Comparison of ENCODE assay signal across 18 cellular contexts in the genomic region with DNA sequence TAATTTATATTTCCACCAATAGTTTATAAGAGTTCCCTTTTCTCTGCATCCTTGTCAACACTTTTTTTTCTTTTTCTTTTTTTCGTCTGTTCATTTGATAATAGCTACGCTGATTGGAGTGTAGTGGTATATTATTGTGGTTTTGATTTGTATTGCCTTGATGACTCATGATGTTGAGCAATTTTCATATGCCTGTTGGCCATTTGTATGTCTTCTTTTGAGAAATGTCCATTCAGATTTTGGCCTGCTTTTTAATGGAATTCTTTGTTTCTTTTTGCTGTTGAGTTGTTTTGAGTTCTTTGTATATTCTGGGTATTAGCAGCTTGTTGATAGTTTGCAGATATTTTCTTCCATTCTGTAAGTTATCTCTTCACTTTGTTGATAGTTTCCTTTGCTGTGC.
DNase-seq lines count a peak whose midpoint lies in the region; ATAC-seq and TF ChIP-seq lines count a peak whose summit lies in the region.
"Had no signal": no experiment of that assay in that cellular context is flagged by ENCODE, and none has a peak within 500 bp of the region (broad histone marks: within the 10 kb centered on the region; RNA-seq: fewer than 3 reads in every experiment).

No MANE protein-coding gene starts in this region.

- H2BK15ac ChIP-seq in mesenchymal stem cell (ENCODE audit: low read depth, poor library complexity, severe bottlenecking), result no peak overlapping the region

- no peak overlapping the region for H4K91ac ChIP-seq in mesenchymal stem cell (ENCODE audit: low read length)

- H3K23ac ChIP-seq in mesenchymal stem cell (ENCODE audit: low read length in 2 of 2), result no peak overlapping the region

- H3K27ac Mint-ChIP-seq in T-cell, result no peak overlapping the region
- H3K27ac Mint-ChIP-seq: mesothelial cell of epicardium had no signal

- no peaks in the 10 kb centered on the region for H3K36me3 Mint-ChIP-seq in T-cell
- H3K36me3 Mint-ChIP-seq: mesothelial cell of epicardium had no signal

- no peak overlapping the region for H2AK5ac ChIP-seq in mesenchymal stem cell (ENCODE audit: low read length, severe bottlenecking)

- no peak overlapping the region for H3K4ac ChIP-seq in mesenchymal stem cell (ENCODE audit: low read depth in 1 of 2, low read length in 2 of 2)

- H3K14ac ChIP-seq in mesenchymal stem cell (ENCODE audit: low read length in 2 of 2), result no peak overlapping the region

- H3K27me3 ChIP-seq in GM23248 (replicated peaks; ENCODE audit: insufficient read depth) (no peaks in the 10 kb centered on the region), PC-3 (ENCODE audit: low read length) (no peaks in the 10 kb centered on the region), mesenchymal stem cell (ENCODE audit: control insufficient read depth in 1 of 2, insufficient read depth in 1 of 2, low read length in 2 of 2) (no peaks in the 10 kb centered on the region), gastrocnemius medialis (no peaks in the 10 kb centered on the region)
- H3K27me3 ChIP-seq: ascending aorta had no signal

- in situ Hi-C loops in GM23248 (cut with MboI) (no loop called here), gastrocnemius medialis (cut with MboI; ENCODE audit: low sequenced_read_pairs in 4 of 4) (no loop called here)

- peaks cover 0 to 2% of the 10 kb centered on the region in 2 donors for H3K27me3 Mint-ChIP-seq in T-cell

- H3K18ac ChIP-seq in mesenchymal stem cell (ENCODE audit: low read depth in 1 of 2, low read length in 2 of 2), result no peak overlapping the region

- H3K9me2 ChIP-seq in GM23248 (ENCODE audit: insufficient read depth) (no peaks in the 10 kb centered on the region), PC-3 (replicated peaks; ENCODE audit: low read length) (no peaks in the 10 kb centered on the region)

- intact Hi-C loops in PC-3 (cut with micrococcal nuclease), result no loop called here
- intact Hi-C loops in gastrocnemius medialis (cut with DNase I; ENCODE audit: low total_unique reads), result no loop called here

- H3K4me2 ChIP-seq in GM23248 (ENCODE audit: unreplicated experiment) (no peak overlapping the region), PC-3 (ENCODE audit: low read length) (0 out of 2 replicates have a peak overlapping the region, but pooled peaks have one; percentile 5), mesenchymal stem cell (ENCODE audit: low read length, poor library complexity, severe bottlenecking) (no peak overlapping the region)

- no peak overlapping the region for H2BK12ac ChIP-seq in mesenchymal stem cell (ENCODE audit: low read length in 2 of 2)

- H3K4me3 ChIP-seq in GM23248 (no peak overlapping the region), PC-3 (ENCODE audit: low read length) (no peak overlapping the region), choroid plexus epithelial cell (ENCODE audit: low read depth, low read length) (no peak overlapping the region), mesenchymal stem cell (ENCODE audit: insufficient read depth in 1 of 2, low read depth in 1 of 2, low read length in 2 of 2) (no peak overlapping the region), gastrocnemius medialis (no peak overlapping the region)
- H3K4me3 ChIP-seq: ascending aorta, thoracic aorta had no signal

- no peak overlapping the region for H2AFZ ChIP-seq in GM23248
- no peak overlapping the region for H2AFZ ChIP-seq in PC-3 (ENCODE audit: low read length)
- no peak overlapping the region for H2AFZ ChIP-seq in mesenchymal stem cell (ENCODE audit: low read depth, low read length)

- no peaks in the 10 kb centered on the region for H3K4me1 ChIP-seq in GM23248 (ENCODE audit: insufficient read depth)
- H3K4me1 ChIP-seq in PC-3 (ENCODE audit: insufficient read depth, low read length), result peaks cover 8% of the 10 kb centered on the region; the same call in 1 of the 2 replicates
- no peaks in the 10 kb centered on the region for H3K4me1 ChIP-seq in mesenchymal stem cell (ENCODE audit: control insufficient read depth, insufficient read depth, low read depth, low read length)
- H3K4me1 ChIP-seq in gastrocnemius medialis, result no peaks in the 10 kb centered on the region
- H3K4me1 ChIP-seq: ascending aorta had no signal

- peaks cover under 1 to 6% (median 4%) of the 10 kb centered on the region in 3 donors for H3K9me3 Mint-ChIP-seq in T-cell

- DNase-seq in GM23248 (peak; percentile 32), PC-3 (peak; percentile 79), choroid plexus epithelial cell (ENCODE audit: low read depth) (peak; percentile 64), mesenchymal stem cell (peak; percentile 18), gastrocnemius medialis (no peak), T-cell (no peak)
- DNase-seq: activated naive CD4-positive, alpha-beta T cell; activated T-cell treated with anti-CD3 and anti-CD28 coated beads for 4 hours; cortex of kidney; NCI-H1694 treated with DMSO at 0.1 percent for 48 hours; NCI-H226; stimulated activated CD4-positive, alpha-beta T cell treated with anti-CD3 and anti-CD28 coated beads, Interleukin-12 subunit alpha, Interleukin-12 subunit beta, amount 100 ng/mL, for 4 hours; T-helper 1 cell had no signal

- no peak for TF ChIP-seq POLR2A in gastrocnemius medialis (IDR thresholded peaks at IDR 0.05)

- no peak overlapping the region for H2BK5ac ChIP-seq in mesenchymal stem cell (ENCODE audit: low read depth, low read length, poor library complexity, severe bottlenecking)

- no peaks in the 10 kb centered on the region for H3K4me1 Mint-ChIP-seq in T-cell
- H3K4me1 Mint-ChIP-seq: mesothelial cell of epicardium had no signal

- no peak overlapping the region for H3K9ac ChIP-seq in GM23248
- H3K9ac ChIP-seq in PC-3 (ENCODE audit: low read length), result no peak overlapping the region
- no peak overlapping the region for H3K9ac ChIP-seq in mesenchymal stem cell (ENCODE audit: low read length)

- H2BK120ac ChIP-seq in mesenchymal stem cell (ENCODE audit: low read depth, low read length), result no peak overlapping the region

- no peak overlapping the region for H4K8ac ChIP-seq in mesenchymal stem cell (ENCODE audit: low read length)

- H3K36me3 ChIP-seq in GM23248 (ENCODE audit: low read depth), result no peaks in the 10 kb centered on the region
- H3K36me3 ChIP-seq in PC-3 (ENCODE audit: low read depth, low read length), result no peaks in the 10 kb centered on the region
- H3K36me3 ChIP-seq in mesenchymal stem cell (ENCODE audit: control insufficient read depth in 1 of 2, insufficient read depth in 2 of 2, low read depth in 1 of 2, low read length in 2 of 2), result no peaks in the 10 kb centered on the region
- H3K36me3 ChIP-seq in gastrocnemius medialis, result no peaks in the 10 kb centered on the region
- H3K36me3 ChIP-seq: ascending aorta, thoracic aorta had no signal

- no TSS peak for BruUV-seq in PC-3 (replicated peaks; lab: Mats Ljungman, UMichigan)

- H3K79me1 ChIP-seq in mesenchymal stem cell (replicated peaks; ENCODE audit: low read length, poor library complexity, severe bottlenecking), result no peaks in the 10 kb centered on the region

- H3F3A ChIP-seq in GM23248 (ENCODE audit: insufficient read depth) (no peaks in the 10 kb centered on the region), PC-3 (ENCODE audit: low read length, unreplicated experiment) (no peaks in the 10 kb centered on the region)

- POLR2A ChIA-PET in PC-3 (lab: Charles Lee; ENCODE audit: unreplicated experiment) (no interaction called here), T-cell (lab: Charles Lee) (no interaction called here)

- 5 to 7% methylated on average over 2 of the region's 2 CpGs for WGBS in GM23248 (ENCODE audit: low coverage in 1 of 2, low lambda C conversion rate in 2 of 2, missing lambda C conversion rate in 2 of 2), 2 experiments
- WGBS in mesenchymal stem cell, result 82% methylated on average over 2 of the region's 2 CpGs

- CTCF ChIA-PET in PC-3 (lab: Charles Lee) (no interaction called here), T-cell (lab: Charles Lee) (no interaction called here)

- ATAC-seq in PC-3 (peak; percentile 62), HG02973 (IDR thresholded peaks at IDR 0.05; ENCODE audit: unreplicated experiment) (no peak), gastrocnemius medialis (no peak), T-cell (replicated peaks in 1 of 4) (no peak), GM21360 (IDR thresholded peaks at IDR 0.05; ENCODE audit: unreplicated experiment) (no peak)

- no peaks in the 10 kb centered on the region for H3K79me2 ChIP-seq in GM23248 (ENCODE audit: insufficient read depth)
- H3K79me2 ChIP-seq in PC-3 (ENCODE audit: low read length), result no peaks in the 10 kb centered on the region

- H4K20me1 ChIP-seq in GM23248 (ENCODE audit: insufficient read depth) (no peaks in the 10 kb centered on the region), PC-3 (ENCODE audit: low read length) (no peaks in the 10 kb centered on the region)

- H3K4me3 Mint-ChIP-seq in T-cell, result no peak overlapping the region
- H3K4me3 Mint-ChIP-seq: mesothelial cell of epicardium had no signal

- no peak for TF ChIP-seq CTCF in PC-3 (conservative IDR thresholded peaks at IDR 0.05; ENCODE audit: low read depth, low read length)
- TF ChIP-seq CTCF in choroid plexus epithelial cell (conservative IDR thresholded peaks at IDR 0.05; ENCODE audit: low read depth, low read length), result no peak
- no peak for TF ChIP-seq CTCF in gastrocnemius medialis (IDR thresholded peaks at IDR 0.05 in 4 of 5, conservative IDR thresholded peaks at IDR 0.05 in 1 of 5)

- no peaks in the 10 kb centered on the region for H3K9me3 ChIP-seq in GM23248 (ENCODE audit: low read depth)
- H3K9me3 ChIP-seq in PC-3 (ENCODE audit: low read length), result no peaks in the 10 kb centered on the region
- H3K9me3 ChIP-seq in mesenchymal stem cell (ENCODE audit: control insufficient read depth, low read length), result no peaks in the 10 kb centered on the region
- no peaks in the 10 kb centered on the region for H3K9me3 ChIP-seq in gastrocnemius medialis
- H3K9me3 ChIP-seq: ascending aorta, thoracic aorta had no signal

- H3K27ac ChIP-seq in GM23248 (no peak overlapping the region), PC-3 (ENCODE audit: low read length) (no peak overlapping the region), mesenchymal stem cell (ENCODE audit: low read length, poor library complexity, severe bottlenecking) (no peak overlapping the region), gastrocnemius medialis (no peak overlapping the region)
- H3K27ac ChIP-seq: ascending aorta, thoracic aorta had no signal

Comparison
In these comparisons a context has a peak if more than half of its experiments do, and no peak if none do; other contexts are left out.
1. DNase-seq: peak in GM23248 (single experiment), PC-3 (single experiment), choroid plexus epithelial cell (single experiment) and mesenchymal stem cell (single experiment); none in gastrocnemius medialis (0 of 2) and T-cell (0 of 34).